Comparison of ENCODE assay signal across 7 cellular contexts in the genomic region with DNA sequence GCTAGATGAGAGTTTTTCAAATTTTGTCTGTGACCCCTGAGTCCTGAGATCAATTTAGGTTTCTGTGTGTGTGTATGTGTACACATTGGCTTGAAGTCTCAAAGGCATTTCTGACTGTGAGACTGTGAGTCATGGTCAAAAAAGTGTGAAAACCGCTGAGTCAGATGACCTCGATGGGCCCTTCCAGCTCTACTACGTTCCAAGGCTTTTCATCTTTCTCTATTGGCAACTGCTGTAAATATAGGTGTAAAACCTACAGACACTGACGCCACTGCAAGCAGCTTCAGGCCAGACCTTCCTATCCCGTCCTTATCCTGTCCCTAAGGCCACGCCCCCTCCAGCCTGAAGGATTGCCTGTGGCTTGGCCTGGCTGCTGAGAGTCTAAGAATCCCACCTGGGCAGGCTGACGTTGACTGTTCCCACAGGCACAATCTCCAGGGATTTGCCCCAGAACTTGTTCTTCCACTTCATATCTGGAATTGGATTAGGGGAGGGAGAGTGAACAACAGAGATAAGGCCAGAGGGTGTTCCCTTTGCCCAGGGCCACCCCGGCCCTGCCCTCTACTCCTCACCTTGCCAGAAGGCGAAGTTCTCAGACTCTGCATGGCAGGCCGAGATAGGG. TPM values are rescaled to one million over a fixed set of nuclear protein-coding genes. Genes with fewer than 3 reads are reported as not detected.
DNase-seq lines count a peak whose midpoint lies in the region; ATAC-seq and TF ChIP-seq lines count a peak whose summit lies in the region.

No MANE protein-coding gene starts in this region.

- H3K27me3 ChIP-seq in prostate gland (replicated peaks; ENCODE audit: insufficient read depth), result no peaks in the 10 kb centered on the region

- TF ChIP-seq CTCF in choroid plexus epithelial cell (conservative IDR thresholded peaks at IDR 0.05; ENCODE audit: low read depth, low read length), result no peak
- no peak for TF ChIP-seq CTCF in prostate gland (IDR thresholded peaks at IDR 0.05)

- TF ChIP-seq POLR2A in prostate gland (IDR thresholded peaks at IDR 0.05), result no peak

- H3K27me3 Mint-ChIP-seq in natural killer cell treated with Interleukin-12 subunit alpha and Interleukin-12 subunit beta and Interleukin-15 and Interleukin-18, amount 100 ng/mL, for 72 hours, result no peaks in the 10 kb centered on the region

- H3K27ac ChIP-seq in prostate gland, result peak overlapping the region in 1 of 2 donors; percentile 5

- H3K4me3 Mint-ChIP-seq in natural killer cell treated with Interleukin-12 subunit alpha and Interleukin-12 subunit beta and Interleukin-15 and Interleukin-18, amount 100 ng/mL, for 72 hours, result peak overlapping the region; percentile 52

- ATAC-seq in natural killer cell treated with Interleukin-12 subunit alpha and Interleukin-12 subunit beta and Interleukin-15 and Interleukin-18, amount 100 ng/mL, for 72 hours, result peak; percentile 88 to 93
- ATAC-seq in HG03045 (IDR thresholded peaks at IDR 0.05; ENCODE audit: unreplicated experiment) (no peak), GM21737 (IDR thresholded peaks at IDR 0.05; ENCODE audit: unreplicated experiment) (no peak)

- peaks cover 30 to 33% of the 10 kb centered on the region in 2 donors for H3K4me1 Mint-ChIP-seq in natural killer cell treated with Interleukin-12 subunit alpha and Interleukin-12 subunit beta and Interleukin-15 and Interleukin-18, amount 100 ng/mL, for 72 hours (ENCODE audit: low read depth in 2 of 2)

- DNase-seq in ELR (ENCODE audit: low read depth) (peak; percentile 96), M059J (ENCODE audit: low read depth) (peak; percentile 96), choroid plexus epithelial cell (ENCODE audit: low read depth) (peak; percentile 96), prostate gland (ENCODE audit: low spot score) (no peak)
- peak; percentile 74 for DNase-seq in natural killer cell treated with Interleukin-12 subunit alpha and Interleukin-12 subunit beta and Interleukin-15 and Interleukin-18, amount 100 ng/mL, for 72 hours (ENCODE audit: low spot score)

- H3K36me3 Mint-ChIP-seq in natural killer cell treated with Interleukin-12 subunit alpha and Interleukin-12 subunit beta and Interleukin-15 and Interleukin-18, amount 100 ng/mL, for 72 hours, result peaks cover 6% of the 10 kb centered on the region

- WGBS in prostate gland, result 55% methylated on average over 10 of the region's 10 CpGs

- H3K9me3 ChIP-seq in prostate gland, result no peaks in the 10 kb centered on the region

- peak overlapping the region; percentile 65 to 88 for H3K27ac Mint-ChIP-seq in natural killer cell treated with Interleukin-12 subunit alpha and Interleukin-12 subunit beta and Interleukin-15 and Interleukin-18, amount 100 ng/mL, for 72 hours

- intact Hi-C loops in prostate gland (cut with DNase I), result no loop called here

- H3K4me3 ChIP-seq in choroid plexus epithelial cell (ENCODE audit: low read depth, low read length) (no peak overlapping the region), prostate gland (no peak overlapping the region)

- H3K4me1 ChIP-seq in prostate gland (replicated peaks), result no peaks in the 10 kb centered on the region

- no peaks in the 10 kb centered on the region for H3K9me3 Mint-ChIP-seq in natural killer cell treated with Interleukin-12 subunit alpha and Interleukin-12 subunit beta and Interleukin-15 and Interleukin-18, amount 100 ng/mL, for 72 hours

- H3K36me3 ChIP-seq in prostate gland, result peaks cover 0 to 5% of the 10 kb centered on the region in 2 donors

RNA-seq across cellular contexts. Expression of a gene that starts 11.3 kb away (rescaled TPM):
- total RNA-seq in M059J (2014; rRNA removed; shearing (Covaris generic)), result 3.5 and 5.1 TPM in 2 replicates
- 10 to 100 TPM; 21.6 to 28.6 TPM for total RNA-seq in natural killer cell treated with Interleukin-12 subunit alpha and Interleukin-12 subunit beta and Interleukin-15 and Interleukin-18, amount 100 ng/mL, for 72 hours
- 10 to 100 TPM; 15.0 to 19.2 TPM for total RNA-seq in prostate gland

RNA-seq across cellular contexts. Expression of a gene that starts 21.0 kb away (rescaled TPM):
- 39.9 and 41.5 TPM in 2 replicates for total RNA-seq in M059J (2014; rRNA removed; shearing (Covaris generic))
- 10 to 100 TPM; 44.6 to 44.7 TPM for total RNA-seq in natural killer cell treated with Interleukin-12 subunit alpha and Interleukin-12 subunit beta and Interleukin-15 and Interleukin-18, amount 100 ng/mL, for 72 hours
- 10 to 100 TPM; 46.6 to 47.0 TPM for total RNA-seq in prostate gland

RNA-seq across cellular contexts. Expression of a gene that starts 21.2 kb away (rescaled TPM):
- 0.12 TPM in 1 of 2 replicates, not detected in the other for total RNA-seq in M059J (2014; rRNA removed; shearing (Covaris generic))
- total RNA-seq in natural killer cell treated with Interleukin-12 subunit alpha and Interleukin-12 subunit beta and Interleukin-15 and Interleukin-18, amount 100 ng/mL, for 72 hours, result under 1 TPM; 0.17 to 0.86 TPM
- total RNA-seq in prostate gland, result 1 to 10 TPM; 1.1 to 4.9 TPM

RNA-seq across cellular contexts. Expression of a gene that starts 30.8 kb away (rescaled TPM):
- total RNA-seq in M059J (2014; rRNA removed; shearing (Covaris generic)), result 19.3 and 24.0 TPM in 2 replicates
- total RNA-seq in natural killer cell treated with Interleukin-12 subunit alpha and Interleukin-12 subunit beta and Interleukin-15 and Interleukin-18, amount 100 ng/mL, for 72 hours, result 10 to 100 TPM; 18.1 to 23.5 TPM
- 10 to 100 TPM; 32.6 to 44.4 TPM for total RNA-seq in prostate gland

RNA-seq across cellular contexts. Expression of a gene that starts 40.7 kb away (rescaled TPM):
- total RNA-seq in M059J (2014; rRNA removed; shearing (Covaris generic)), result 0.79 and 1.5 TPM in 2 replicates
- under 1 TPM in 1 of 2 donors, not detected in 1; 0.24 TPM for total RNA-seq in natural killer cell treated with Interleukin-12 subunit alpha and Interleukin-12 subunit beta and Interleukin-15 and Interleukin-18, amount 100 ng/mL, for 72 hours
- 1 to 10 TPM; 1.4 to 3.1 TPM for total RNA-seq in prostate gland

Comparison
In these comparisons a context has a peak if more than half of its experiments do, and no peak if none do; other contexts are left out.
1. ATAC-seq: peak in natural killer cell treated with Interleukin-12 subunit alpha and Interleukin-12 subunit beta and Interleukin-15 and Interleukin-18, amount 100 ng/mL, for 72 hours (2 of 2); none in HG03045 (single experiment) and GM21737 (single experiment).